ENCODE assay signal across 31 cellular contexts in the genomic region with DNA sequence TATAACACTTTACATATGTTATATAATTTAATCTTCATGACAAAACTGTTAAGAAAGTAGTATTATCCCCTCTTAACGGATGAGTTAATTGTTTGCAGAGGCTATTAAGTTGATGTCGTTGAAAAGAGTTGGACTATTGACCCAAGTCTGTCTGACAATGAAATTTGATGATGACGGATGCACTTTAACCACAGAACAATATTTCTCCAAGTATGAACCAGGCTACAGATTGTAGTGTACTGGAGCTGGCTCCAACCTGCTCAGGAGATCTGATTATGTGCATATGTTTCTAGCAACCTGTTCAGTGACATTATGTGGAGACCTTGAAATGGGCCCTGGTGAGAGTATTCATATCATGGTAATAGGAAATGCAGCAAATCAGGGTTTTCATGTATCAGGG.
"Had no signal": no experiment of that assay in that cellular context is flagged by ENCODE, and none has a peak within 500 bp of the region (broad histone marks: within the 10 kb centered on the region; RNA-seq: fewer than 3 reads in every experiment).

No MANE protein-coding gene starts in this region.

- H3K27ac ChIP-seq: adrenal gland, body of pancreas, breast epithelium, RWPE1, VCaP had no signal

- H3K9me3 ChIP-seq: adrenal gland, body of pancreas, breast epithelium had no signal

- H3K4me3 ChIP-seq: adrenal gland, body of pancreas, breast epithelium had no signal

- FAIRE-seq: astrocyte, RCC 7860 had no signal

- H3K36me3 ChIP-seq: adrenal gland, breast epithelium had no signal

- H3K27me3 ChIP-seq: adrenal gland, body of pancreas, breast epithelium had no signal

- ATAC-seq: activated naive CD4-positive, alpha-beta T cell treated with anti-CD3 and anti-CD28 coated beads, Interleukin-2, amount 50 U/mL, for 72 hours; activated T-cell treated with anti-CD3 and anti-CD28 coated beads, Interleukin-2, amount 50 U/mL, for 4 hours; body of pancreas; PC-3; Right ventricle myocardium inferior had no signal

- DNase-seq: activated B cell treated with CpG ODN at 0.5 μM for 24 hours; activated CD4-positive, alpha-beta memory T cell treated with anti-CD3 and anti-CD28 coated beads for 36 hours; activated CD4-positive, alpha-beta T cell treated with anti-CD3 and anti-CD28 coated beads for 4 hours; activated CD4-positive, alpha-beta T cell treated with anti-CD3 and anti-CD28 coated beads, Interleukin-2, amount 50 U/mL, for 1 hour; activated CD4-positive, CD25-positive, alpha-beta regulatory T cell treated with anti-CD3 and anti-CD28 coated beads, Interleukin-2, amount 50 U/mL, for 72 hours; activated CD8-positive, alpha-beta memory T cell treated with anti-CD3 and anti-CD28 coated beads, Interleukin-2, amount 50 U/mL, for 4 hours; activated gamma-delta T cell treated with Interleukin-2 at 50 U/mL for 16 hours; activated naive CD4-positive, alpha-beta T cell treated with anti-CD3 and anti-CD28 coated beads for 36 hours; activated T-cell treated with anti-CD3 and anti-CD28 coated beads for 4 hours; activated T-cell treated with anti-CD3 and anti-CD28 coated beads, Interleukin-2, amount 50 U/mL, for 4 hours; adrenal gland; body of pancreas; Karpas-422; KBM-7; NCI-H1105; NCI-H1436 treated with DMSO at 0.1 percent for 48 hours; NCI-H1694 treated with DMSO at 0.1 percent for 48 hours; NCI-H2029; NCI-H526; PC-3; SW 1271; T-helper 1 cell; T-helper 2 cell; T-helper 9 cell had no signal

- H3K4me1 ChIP-seq: adrenal gland, body of pancreas, breast epithelium had no signal
